Comparison of ENCODE assay signal across 17 cellular contexts in the genomic region with DNA sequence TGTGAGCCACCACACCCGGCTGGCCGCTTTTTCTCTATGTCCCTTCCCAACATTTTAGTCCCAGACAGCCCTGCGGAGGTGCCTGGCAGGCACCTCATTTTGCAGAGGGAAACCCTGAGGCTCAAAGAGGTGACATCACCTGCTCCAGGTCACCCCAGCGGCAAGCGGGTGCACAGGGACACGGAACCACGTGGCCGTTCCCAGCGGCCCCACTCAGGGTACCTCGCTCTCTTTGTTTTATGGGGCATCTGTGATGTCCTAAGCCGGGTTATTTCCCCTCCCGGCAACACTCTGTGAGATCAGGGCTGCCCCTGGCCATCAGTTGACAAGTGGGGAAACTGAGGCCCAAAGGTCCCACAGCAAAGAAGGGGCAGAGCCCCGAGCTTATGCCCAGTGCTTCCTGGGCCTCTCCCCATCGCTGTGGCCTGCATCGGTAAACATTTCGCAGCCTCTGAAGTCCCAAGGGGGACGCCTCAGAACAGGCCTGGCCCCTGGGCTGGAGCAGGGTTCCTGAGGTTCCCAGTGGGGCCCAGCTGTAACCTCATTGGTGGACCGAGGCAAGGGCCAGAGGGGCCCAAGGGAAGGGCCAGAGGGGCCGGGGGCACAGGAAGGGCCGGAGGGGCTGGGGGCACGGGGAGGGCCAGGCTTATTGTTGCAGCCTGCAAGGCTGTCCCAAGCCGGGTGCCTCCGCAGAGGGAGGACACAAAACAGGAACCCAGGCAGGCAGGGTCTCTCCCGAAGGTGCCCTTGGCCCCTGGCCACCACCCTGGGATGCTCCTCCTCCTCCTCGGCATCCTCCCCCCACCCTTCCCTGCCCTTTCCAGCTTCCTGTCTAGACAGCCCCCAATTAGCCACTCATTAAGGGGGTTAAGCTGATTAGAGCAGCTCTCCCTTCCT. TPM values are rescaled to one million over a fixed set of nuclear protein-coding genes. Genes with fewer than 3 reads are reported as not detected.
DNase-seq lines count a peak whose midpoint lies in the region; TF ChIP-seq lines count a peak whose summit lies in the region.
"Had no signal": no experiment of that assay in that cellular context is flagged by ENCODE, and none has a peak within 500 bp of the region (broad histone marks: within the 10 kb centered on the region; RNA-seq: fewer than 3 reads in every experiment).

No MANE protein-coding gene starts in this region.

- H3K27ac ChIP-seq in BLaER1 (peak overlapping the region; percentile 56), esophagus squamous epithelium (peak overlapping the region in 3 of 4 donors; percentile 44 to 70 (median 51)), spleen (peak overlapping the region in 5 of 8 donors; percentile 15 to 78 (median 27)), caudate nucleus (ENCODE audit: low read depth, low read length) (no peak overlapping the region)
- no peak overlapping the region for H3K27ac ChIP-seq in effector memory CD4-positive, alpha-beta T cell (ENCODE audit: insufficient read depth, low read length, poor library complexity, severe bottlenecking)
- H3K27ac ChIP-seq: cardiac muscle cell had no signal

- no peak for TF ChIP-seq POLR2A in esophagus squamous epithelium (IDR thresholded peaks at IDR 0.05)
- no peak for TF ChIP-seq POLR2A in spleen (IDR thresholded peaks at IDR 0.05)

- no peaks in the 10 kb centered on the region for H3K9me3 ChIP-seq in BLaER1
- H3K9me3 ChIP-seq in esophagus squamous epithelium = no peaks in the 10 kb centered on the region
- no peaks in the 10 kb centered on the region for H3K9me3 ChIP-seq in spleen
- H3K9me3 ChIP-seq in effector memory CD4-positive, alpha-beta T cell (ENCODE audit: control insufficient read depth, low read length) = no peaks in the 10 kb centered on the region

- no peaks in the 10 kb centered on the region for H3K27me3 ChIP-seq in BLaER1
- H3K27me3 ChIP-seq in esophagus squamous epithelium = no peaks in the 10 kb centered on the region
- H3K27me3 ChIP-seq in spleen (replicated peaks in 1 of 7) = no peaks in the 10 kb centered on the region
- H3K27me3 ChIP-seq in effector memory CD4-positive, alpha-beta T cell (replicated peaks; ENCODE audit: control insufficient read depth, insufficient read depth, low read length, poor library complexity, severe bottlenecking) = no peaks in the 10 kb centered on the region
- H3K27me3 ChIP-seq: cardiac muscle cell had no signal

- H3K4me3 ChIP-seq in BLaER1 (no peak overlapping the region), esophagus squamous epithelium (no peak overlapping the region), spleen (no peak overlapping the region)
- H3K4me3 ChIP-seq in effector memory CD4-positive, alpha-beta T cell (ENCODE audit: insufficient read depth, low read depth, low read length, poor library complexity, severe bottlenecking) = no peak overlapping the region
- H3K4me3 ChIP-seq: cardiac muscle cell, lung had no signal

- H3K4me1 ChIP-seq in BLaER1 (peaks cover 62% of the 10 kb centered on the region), esophagus squamous epithelium (peaks cover 4 to 56% (median 20%) of the 10 kb centered on the region in 3 donors), spleen (peaks cover 10 to 64% (median 38%) of the 10 kb centered on the region in 6 donors)
- no peaks in the 10 kb centered on the region for H3K4me1 ChIP-seq in effector memory CD4-positive, alpha-beta T cell (ENCODE audit: control insufficient read depth, insufficient read depth, low read length, poor library complexity, severe bottlenecking)

- peak overlapping the region; percentile 55 for H3K4me2 ChIP-seq in BLaER1

- H3K36me3 ChIP-seq in BLaER1 (peaks cover 76% of the 10 kb centered on the region), esophagus squamous epithelium (peaks cover 30 to 100% (median 46%) of the 10 kb centered on the region in 3 donors), spleen (peaks cover 0 to 86% (median 10%) of the 10 kb centered on the region in 6 donors)
- H3K36me3 ChIP-seq in effector memory CD4-positive, alpha-beta T cell (ENCODE audit: control insufficient read depth, insufficient read depth, low read length) = no peaks in the 10 kb centered on the region
- H3K36me3 ChIP-seq: cardiac muscle cell had no signal

- intact Hi-C loops in esophagus squamous epithelium (cut with DNase I) (no loop called here), spleen (cut with DNase I; ENCODE audit: low total_unique reads) (no loop called here)

- H3K9ac ChIP-seq in BLaER1 = peak overlapping the region; percentile 28; the same call in 1 of the 2 replicates

- DNase-seq in esophagus squamous epithelium (lab: John Stamatoyannopoulos, UW) = no peak
- no peak for DNase-seq in spleen
- no peak for DNase-seq in COLO829 (ENCODE audit: low spot score)
- DNase-seq in caudate nucleus (lab: John Stamatoyannopoulos, UW) = no peak
- DNase-seq in effector memory CD4-positive, alpha-beta T cell = no peak
- DNase-seq in NCI-H524 (lab: John Stamatoyannopoulos, UW) = no peak
- DNase-seq: activated CD4-positive, alpha-beta T cell treated with anti-CD3 and anti-CD28 coated beads, Interleukin-2, amount 10 ng/mL, durations not matched to agents 7 days and 5 days; NCI-H2029; NCI-H446 treated with DMSO at 0.1 percent for 48 hours; stimulated activated CD4-positive, alpha-beta T cell treated with anti-CD3 and anti-CD28 coated beads, Interleukin-4, amount 100 ng/mL, for 1 hour; T-helper 1 cell had no signal

- WGBS in esophagus squamous epithelium, 2 donors = 70 to 93% methylated on average over 3 to 5 of the region's 25 CpGs
- WGBS in spleen, 5 donors = 79 to 88% (median 83%) methylated on average over 24 to 25 of the region's 25 CpGs

- peaks cover 60% of the 10 kb centered on the region for H4K20me1 ChIP-seq in BLaER1

- TF ChIP-seq CTCF in esophagus squamous epithelium (IDR thresholded peaks at IDR 0.05) (no peak), spleen (IDR thresholded peaks at IDR 0.05 in 8 of 11, conservative IDR thresholded peaks at IDR 0.05 in 3 of 11) (no peak)

TF ChIP-seq in PFSK-1, 5 proteins besides CTCF, POLR2A, EP300 and RAD21:
- TF ChIP-seq, protein P1, sequence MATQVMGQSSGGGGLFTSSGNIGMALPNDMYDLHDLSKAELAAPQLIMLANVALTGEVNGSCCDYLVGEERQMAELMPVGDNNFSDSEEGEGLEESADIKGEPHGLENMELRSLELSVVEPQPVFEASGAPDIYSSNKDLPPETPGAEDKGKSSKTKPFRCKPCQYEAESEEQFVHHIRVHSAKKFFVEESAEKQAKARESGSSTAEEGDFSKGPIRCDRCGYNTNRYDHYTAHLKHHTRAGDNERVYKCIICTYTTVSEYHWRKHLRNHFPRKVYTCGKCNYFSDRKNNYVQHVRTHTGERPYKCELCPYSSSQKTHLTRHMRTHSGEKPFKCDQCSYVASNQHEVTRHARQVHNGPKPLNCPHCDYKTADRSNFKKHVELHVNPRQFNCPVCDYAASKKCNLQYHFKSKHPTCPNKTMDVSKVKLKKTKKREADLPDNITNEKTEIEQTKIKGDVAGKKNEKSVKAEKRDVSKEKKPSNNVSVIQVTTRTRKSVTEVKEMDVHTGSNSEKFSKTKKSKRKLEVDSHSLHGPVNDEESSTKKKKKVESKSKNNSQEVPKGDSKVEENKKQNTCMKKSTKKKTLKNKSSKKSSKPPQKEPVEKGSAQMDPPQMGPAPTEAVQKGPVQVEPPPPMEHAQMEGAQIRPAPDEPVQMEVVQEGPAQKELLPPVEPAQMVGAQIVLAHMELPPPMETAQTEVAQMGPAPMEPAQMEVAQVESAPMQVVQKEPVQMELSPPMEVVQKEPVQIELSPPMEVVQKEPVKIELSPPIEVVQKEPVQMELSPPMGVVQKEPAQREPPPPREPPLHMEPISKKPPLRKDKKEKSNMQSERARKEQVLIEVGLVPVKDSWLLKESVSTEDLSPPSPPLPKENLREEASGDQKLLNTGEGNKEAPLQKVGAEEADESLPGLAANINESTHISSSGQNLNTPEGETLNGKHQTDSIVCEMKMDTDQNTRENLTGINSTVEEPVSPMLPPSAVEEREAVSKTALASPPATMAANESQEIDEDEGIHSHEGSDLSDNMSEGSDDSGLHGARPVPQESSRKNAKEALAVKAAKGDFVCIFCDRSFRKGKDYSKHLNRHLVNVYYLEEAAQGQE (IDR thresholded peaks at IDR 0.05; ENCODE audit: insufficient read depth in 1 of 2, low read depth in 2 of 2, low read length in 2 of 2) = no peak
- TF ChIP-seq FOXP2 (optimal IDR thresholded peaks at IDR 0.05; ENCODE audit: borderline replicate concordance, extremely low read depth, extremely low read length, insufficient read depth) = peak; percentile 24

RNA-seq across cellular contexts. Expression of a gene that starts 39.0 kb away (rescaled TPM):
- 1.0 TPM for polyA plus RNA-seq in PFSK-1 (2012; ENCODE audit: insufficient read length, low read depth)
- not detected for total RNA-seq in esophagus squamous epithelium
- total RNA-seq in spleen = 1 to 10 TPM in 4 of 7 donors, not detected in 3; 1.2 to 3.0 (median 2.0) TPM
- 1 to 10 TPM in 1 of 3 donors, under 1 TPM in 2; 0.63 to 1.7 (median 0.80) TPM for polyA plus RNA-seq in spleen
- total RNA-seq: omental fat pad had no signal
- polyA plus RNA-seq: IgD-negative memory B cell had no signal

RNA-seq across cellular contexts. Expression of a gene that starts 41.9 kb away (rescaled TPM):
- not detected for polyA plus RNA-seq in PFSK-1 (2012; ENCODE audit: insufficient read length, low read depth)
- total RNA-seq in esophagus squamous epithelium (not detected), spleen (not detected)
- not detected for polyA plus RNA-seq in spleen
- total RNA-seq: activated CD4-positive, alpha-beta T cell treated with anti-CD3 and anti-CD28 coated beads, Interleukin-2, amount 10 ng/mL, durations not matched to agents 7 days and 5 days; cardiac muscle cell; lung; omental fat pad had no signal
- polyA plus RNA-seq: cardiac muscle cell, IgD-negative memory B cell, lung had no signal

RNA-seq across cellular contexts. Expression of a gene that starts 59.1 kb away (rescaled TPM):
- polyA plus RNA-seq in PFSK-1 (2012; ENCODE audit: insufficient read length, low read depth) = 62.5 TPM
- total RNA-seq in esophagus squamous epithelium (10 to 100 TPM; 21.0 to 29.5 (median 26.4) TPM), spleen (10 to 100 TPM in 4 of 7 donors, 1 to 10 TPM in 3; 6.9 to 13.7 (median 11.2) TPM)
- 10 to 100 TPM in 2 of 3 donors, 1 to 10 TPM in 1; 6.6 to 16.8 (median 10.1) TPM for polyA plus RNA-seq in spleen

Comparison
In these comparisons a context has a peak if more than half of its experiments do, and no peak if none do; other contexts are left out.
1. H3K27ac ChIP-seq: peak in BLaER1 (single experiment), esophagus squamous epithelium (3 of 4) and spleen (5 of 8); none in caudate nucleus (single experiment) and effector memory CD4-positive, alpha-beta T cell (single experiment).